20 cellular contexts compared by ENCODE assay signal in genomic region chr1:35650416-35650815, GRCh38.
"Had no signal": no experiment of that assay in that cellular context is flagged by ENCODE, and none has a peak within 500 bp of the region (broad histone marks: within the 10 kb centered on the region; RNA-seq: fewer than 3 reads in every experiment).

No MANE protein-coding gene starts in this region.

- H3K4me1 ChIP-seq: ascending aorta, gastroesophageal sphincter, left lung, tibial artery had no signal

- H3K27ac Mint-ChIP-seq: activated T-cell treated with anti-CD3 and anti-CD28 coated beads, Interleukin-2, amount 50 U/mL, for 72 hours; nephron progenitor cell had no signal

- H3K4me3 ChIP-seq: ascending aorta, coronary artery, gastroesophageal sphincter, heart right ventricle, left lung, tibial artery had no signal

- H3K4me3 Mint-ChIP-seq: activated naive CD4-positive, alpha-beta T cell treated with anti-CD3 and anti-CD28 coated beads, Interleukin-2, amount 50 U/mL, for 24 hours; activated T-cell treated with anti-CD3 and anti-CD28 coated beads, Interleukin-2, amount 50 U/mL, for 72 hours; nephron progenitor cell had no signal

- H3K9me3 ChIP-seq: ascending aorta, gastroesophageal sphincter, heart right ventricle, left lung, tibial artery had no signal

- H3K27ac ChIP-seq: ascending aorta, coronary artery, gastroesophageal sphincter, heart right ventricle, left lung, tibial artery, WERI-Rb-1 had no signal

- ATAC-seq: activated T-cell treated with anti-CD3 and anti-CD28 coated beads, Interleukin-2, amount 50 U/mL, for 72 hours; esophagus mucosa; gastroesophageal sphincter; left lung had no signal

- H3K36me3 Mint-ChIP-seq: activated naive CD4-positive, alpha-beta T cell treated with anti-CD3 and anti-CD28 coated beads, Interleukin-2, amount 50 U/mL, for 24 hours had no signal

- H3K27me3 ChIP-seq: ascending aorta had no signal

- DNase-seq: activated CD4-positive, alpha-beta T cell treated with anti-CD3 and anti-CD28 coated beads, Interleukin-2, amount 50 U/mL, for 4 hours; activated gamma-delta T cell; activated T-cell treated with anti-CD3 and anti-CD28 coated beads, Interleukin-2, amount 50 U/mL, for 72 hours; left lung; mammary epithelial cell; midbrain; nephron progenitor cell; nucleus accumbens; stimulated activated CD4-positive, alpha-beta T cell treated with anti-CD3 and anti-CD28 coated beads, Interleukin-12 subunit alpha, Interleukin-12 subunit beta, amount 100 ng/mL, for 4 hours; stimulated activated CD4-positive, alpha-beta T cell treated with anti-CD3 and anti-CD28 coated beads, Interleukin-1b, Interleukin-23, amount 100 ng/mL, for 48 hours; stimulated activated CD8-positive, alpha-beta memory T cell treated with anti-CD3 and anti-CD28 coated beads, Interleukin-4, amount 100 ng/mL, for 48 hours; stimulated activated naive CD4-positive, alpha-beta T cell treated with Interleukin-2 at 50 U/mL for 16 hours; WERI-Rb-1 had no signal

- H3K9me3 Mint-ChIP-seq: activated naive CD4-positive, alpha-beta T cell treated with anti-CD3 and anti-CD28 coated beads, Interleukin-2, amount 50 U/mL, for 24 hours; activated T-cell treated with anti-CD3 and anti-CD28 coated beads, Interleukin-2, amount 50 U/mL, for 72 hours; nephron progenitor cell had no signal

- H3K4me1 Mint-ChIP-seq: activated naive CD4-positive, alpha-beta T cell treated with anti-CD3 and anti-CD28 coated beads, Interleukin-2, amount 50 U/mL, for 24 hours; nephron progenitor cell had no signal

- H3K36me3 ChIP-seq: ascending aorta, gastroesophageal sphincter, heart right ventricle, left lung, tibial artery, WERI-Rb-1 had no signal
